In genomic region chrX:135973548-135974278, GRCh38 we compare ENCODE assay signal across 8 cellular contexts. TPM values are rescaled to one million over a fixed set of nuclear protein-coding genes. Genes with fewer than 3 reads are reported as not detected.
DNase-seq lines count a peak whose midpoint lies in the region; ATAC-seq and TF ChIP-seq lines count a peak whose summit lies in the region.

MMGT1 (minus strand) TSS chrX:135973988; CDS start chrX:135973675, 313 bp downstream.

- H3K4me1 ChIP-seq in right atrium auricular region, result peaks cover 0 to 13% of the 10 kb centered on the region in 2 donors
- H3K4me1 ChIP-seq in psoas muscle, result peaks cover 5% of the 10 kb centered on the region
- H3K4me1 ChIP-seq in urinary bladder (ENCODE audit: insufficient read depth), result no peaks in the 10 kb centered on the region

- in situ Hi-C loops in GM13977 (cut with MboI; ENCODE audit: low pct_unique_long_range_greater_than_20kb, low sequenced_read_pairs, unreplicated experiment), result no loop called here

- 0 to 28% (median 2%) methylated on average over 23 to 56 of the region's 65 CpGs for WGBS in psoas muscle, 3 donors
- WGBS in urinary bladder, result under 1% methylated on average over 46 of the region's 65 CpGs

- TF ChIP-seq CTCF in GM13977 (IDR thresholded peaks at IDR 0.05; ENCODE audit: extremely low read depth, insufficient read depth, missing control alignments) (no peak), right atrium auricular region (IDR thresholded peaks at IDR 0.05) (no peak), psoas muscle (IDR thresholded peaks at IDR 0.05) (no peak)

- DNase-seq in GM13977 (ENCODE audit: low spot score) (peak; percentile 88), NCI-H187 (lab: John Stamatoyannopoulos, UW) (peak; percentile 58 to 88), T-helper 2 cell (peak; percentile 61 to 92 (median 74)), right atrium auricular region (ENCODE audit: low spot score) (peak; percentile 84), psoas muscle (peak; percentile 80 to 91)

- intact Hi-C loops in psoas muscle (cut with DNase I), result no loop called here

- ATAC-seq in HG02885 (IDR thresholded peaks at IDR 0.05; ENCODE audit: poor library complexity, unreplicated experiment), result peak; percentile 85
- peak; percentile 87 to 93 (median 92) for ATAC-seq in psoas muscle

- H3K36me3 ChIP-seq in right atrium auricular region, result no peaks in the 10 kb centered on the region
- no peaks in the 10 kb centered on the region for H3K36me3 ChIP-seq in psoas muscle (ENCODE audit: insufficient read depth in 1 of 2, low read depth in 1 of 2)
- H3K36me3 ChIP-seq in urinary bladder (ENCODE audit: insufficient read depth), result no peaks in the 10 kb centered on the region

- H3K27me3 ChIP-seq in right atrium auricular region, result peaks cover 0 to 4% of the 10 kb centered on the region in 2 donors
- H3K27me3 ChIP-seq in psoas muscle (ENCODE audit: insufficient read depth in 3 of 3, low read length in 2 of 3), result no peaks in the 10 kb centered on the region

- H3K4me3 ChIP-seq in right atrium auricular region (peak within 1 kb of the TSS; percentile 59 to 62), psoas muscle (peak within 1 kb of the TSS; percentile 82), urinary bladder (ENCODE audit: low read depth, low read length) (peak within 1 kb of the TSS; percentile 52)

- H3K27ac ChIP-seq in angular gyrus (ENCODE audit: low read depth, low read length) (peak within 1 kb of the TSS; percentile 92), right atrium auricular region (peak within 1 kb of the TSS; percentile 85 to 93), psoas muscle (peak within 1 kb of the TSS; percentile 89), urinary bladder (ENCODE audit: low read depth) (peak within 1 kb of the TSS; percentile 88)

- H3K9me3 ChIP-seq in right atrium auricular region (no peaks in the 10 kb centered on the region), psoas muscle (no peaks in the 10 kb centered on the region)

RNA-seq across cellular contexts. Expression of gene MMGT1, which starts in this region (rescaled TPM):
- 10 to 100 TPM; 24.0 to 27.6 TPM for total RNA-seq in right atrium auricular region
- 10 to 100 TPM; 17.8 to 21.1 (median 20.4) TPM for total RNA-seq in psoas muscle
- 10 to 100 TPM in 2 of 3 donors, 1 to 10 TPM in 1; 8.9 to 18.5 (median 12.2) TPM for polyA plus RNA-seq in psoas muscle
- total RNA-seq in urinary bladder, result 21.4 TPM
- polyA plus RNA-seq in urinary bladder, result 23.8 TPM

Comparison
In these comparisons a context has a peak if more than half of its experiments do, and no peak if none do; other contexts are left out.
1. Peak in every context shown above with its lines: DNase-seq, ATAC-seq, H3K4me3 ChIP-seq and H3K27ac ChIP-seq.